In the genomic region with DNA sequence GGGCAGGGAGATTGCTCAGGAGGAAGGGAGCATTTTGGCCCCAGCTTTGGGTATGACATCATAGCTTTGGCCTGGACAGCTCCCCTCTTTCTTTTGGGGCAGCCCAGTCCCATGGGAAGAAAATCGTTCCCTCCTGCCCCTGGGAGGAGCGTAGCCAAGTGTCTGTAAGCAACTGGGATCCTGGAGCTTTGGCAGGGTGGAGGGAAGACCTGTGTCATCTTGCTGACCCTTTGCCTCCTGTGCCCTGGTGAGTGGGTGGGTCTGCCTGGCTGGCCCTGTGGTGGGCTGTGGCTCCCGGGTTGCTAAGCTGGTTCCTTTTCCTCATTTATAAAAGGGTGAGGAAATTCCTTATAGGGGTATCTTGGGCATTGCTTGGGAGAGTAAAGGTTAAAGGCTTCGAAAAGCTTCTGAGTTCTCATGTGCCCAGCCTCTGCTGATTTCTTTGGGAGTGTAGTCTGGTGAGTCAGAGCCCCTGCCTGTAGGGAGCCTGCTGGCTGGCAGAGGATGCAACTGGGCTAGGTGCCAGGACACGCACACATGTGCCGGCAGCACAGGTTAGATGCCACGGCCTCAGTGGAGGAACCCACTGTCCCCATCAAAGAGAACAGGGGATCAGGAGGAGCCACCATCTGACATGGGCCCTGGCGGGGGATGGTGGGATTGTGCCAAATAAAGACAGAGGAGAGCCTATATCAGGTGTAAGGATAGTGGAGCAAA, we compare ENCODE assay signal across 14 cellular contexts.
DNase-seq lines count a peak whose midpoint lies in the region; ATAC-seq and TF ChIP-seq lines count a peak whose summit lies in the region.
"Had no signal": no experiment of that assay in that cellular context is flagged by ENCODE, and none has a peak within 500 bp of the region (broad histone marks: within the 10 kb centered on the region; RNA-seq: fewer than 3 reads in every experiment).

No MANE protein-coding gene starts in this region.

- no peak overlapping the region for H3K4me3 ChIP-seq in esophagus muscularis mucosa

- WGBS in esophagus muscularis mucosa, result 50% methylated on average over 5 of the region's 8 CpGs

- POLR2A ChIA-PET in activated CD4-positive, alpha-beta T cell treated with anti-CD3 and anti-CD28 coated beads, Interleukin-2, amount 10 ng/mL, durations not matched to agents 7 days and 5 days (lab: Charles Lee), result no interaction called here

- H3K27ac ChIP-seq in esophagus muscularis mucosa (replicated peaks in 1 of 4), result peak overlapping the region; percentile 71 to 89 (median 76)
- H3K27ac ChIP-seq: KMS-11 had no signal

- H3K36me3 ChIP-seq in esophagus muscularis mucosa, result peaks cover 54 to 90% (median 80%) of the 10 kb centered on the region in 4 donors

- H3K4me1 Mint-ChIP-seq in activated naive CD8-positive, alpha-beta T cell treated with anti-CD3 and anti-CD28 coated beads for 36 hours, result no peaks in the 10 kb centered on the region
- H3K4me1 Mint-ChIP-seq in activated CD4-positive, alpha-beta T cell treated with anti-CD3 and anti-CD28 coated beads, Interleukin-2, amount 10 ng/mL, durations not matched to agents 7 days and 5 days, result no peaks in the 10 kb centered on the region
- H3K4me1 Mint-ChIP-seq: CD4-positive, CD25-positive, alpha-beta regulatory T cell had no signal

- intact Hi-C loops in esophagus muscularis mucosa (cut with DNase I), result loop anchor here (5.0 kb wide), 1 partner anchor 52 kb away; no protein-coding TSS in a partner anchor

- no peaks in the 10 kb centered on the region for H3K27me3 ChIP-seq in esophagus muscularis mucosa

- no peak overlapping the region for H3K27ac Mint-ChIP-seq in activated naive CD8-positive, alpha-beta T cell treated with anti-CD3 and anti-CD28 coated beads for 36 hours
- no peak overlapping the region for H3K27ac Mint-ChIP-seq in activated CD4-positive, alpha-beta T cell treated with anti-CD3 and anti-CD28 coated beads, Interleukin-2, amount 10 ng/mL, durations not matched to agents 7 days and 5 days
- H3K27ac Mint-ChIP-seq: CD4-positive, CD25-positive, alpha-beta regulatory T cell; effector memory CD8-positive, alpha-beta T cell; naive thymus-derived CD4-positive, alpha-beta T cell had no signal

- peak; percentile 16 for TF ChIP-seq EP300 in esophagus muscularis mucosa (IDR thresholded peaks at IDR 0.05)

- H3K9me3 Mint-ChIP-seq in activated naive CD8-positive, alpha-beta T cell treated with anti-CD3 and anti-CD28 coated beads for 36 hours, result no peaks in the 10 kb centered on the region
- H3K9me3 Mint-ChIP-seq in activated CD4-positive, alpha-beta T cell treated with anti-CD3 and anti-CD28 coated beads, Interleukin-2, amount 10 ng/mL, durations not matched to agents 7 days and 5 days, result no peaks in the 10 kb centered on the region
- H3K9me3 Mint-ChIP-seq: effector memory CD8-positive, alpha-beta T cell; naive thymus-derived CD4-positive, alpha-beta T cell had no signal

- H3K4me1 ChIP-seq in esophagus muscularis mucosa, result peaks cover 31 to 50% (median 41%) of the 10 kb centered on the region in 4 donors

- CTCF ChIA-PET in activated CD4-positive, alpha-beta T cell treated with anti-CD3 and anti-CD28 coated beads, Interleukin-2, amount 10 ng/mL, durations not matched to agents 7 days and 5 days (lab: Charles Lee), result no interaction called here

- no peaks in the 10 kb centered on the region for H3K36me3 Mint-ChIP-seq in activated naive CD8-positive, alpha-beta T cell treated with anti-CD3 and anti-CD28 coated beads for 36 hours
- no peaks in the 10 kb centered on the region for H3K36me3 Mint-ChIP-seq in activated CD4-positive, alpha-beta T cell treated with anti-CD3 and anti-CD28 coated beads, Interleukin-2, amount 10 ng/mL, durations not matched to agents 7 days and 5 days (ENCODE audit: low read depth)
- H3K36me3 Mint-ChIP-seq: CD4-positive, CD25-positive, alpha-beta regulatory T cell; naive thymus-derived CD4-positive, alpha-beta T cell had no signal

- peak; percentile 67 for DNase-seq in AG08396 (ENCODE audit: low spot score)
- peak; percentile 49 for DNase-seq in NCI-H69 (lab: John Stamatoyannopoulos, UW)
- DNase-seq in esophagus muscularis mucosa (ENCODE audit: extremely low spot score), result no peak
- DNase-seq in myocyte (ENCODE audit: low read depth), result peak; percentile 73
- DNase-seq in activated naive CD8-positive, alpha-beta T cell treated with anti-CD3 and anti-CD28 coated beads for 36 hours, result no peak
- DNase-seq in activated CD4-positive, alpha-beta T cell treated with anti-CD3 and anti-CD28 coated beads, Interleukin-2, amount 10 ng/mL, durations not matched to agents 7 days and 5 days, result no peak
- DNase-seq: activated CD8-positive, alpha-beta memory T cell treated with anti-CD3 and anti-CD28 coated beads, Interleukin-2, amount 50 U/mL, for 4 hours; CD4-positive, CD25-positive, alpha-beta regulatory T cell; effector memory CD8-positive, alpha-beta T cell; naive thymus-derived CD4-positive, alpha-beta T cell; SHP77 treated with DMSO at 0.1 percent for 48 hours had no signal

- no peak for ATAC-seq in GM18520 (IDR thresholded peaks at IDR 0.05; ENCODE audit: unreplicated experiment)
- ATAC-seq in GM19324 (IDR thresholded peaks at IDR 0.05; ENCODE audit: low FRiP score, unreplicated experiment), result no peak
- ATAC-seq: effector memory CD8-positive, alpha-beta T cell; naive thymus-derived CD4-positive, alpha-beta T cell had no signal

- TF ChIP-seq CTCF in esophagus muscularis mucosa (IDR thresholded peaks at IDR 0.05), result no peak

- H3K27me3 Mint-ChIP-seq in activated naive CD8-positive, alpha-beta T cell treated with anti-CD3 and anti-CD28 coated beads for 36 hours, result peaks cover 5% of the 10 kb centered on the region
- H3K27me3 Mint-ChIP-seq in activated CD4-positive, alpha-beta T cell treated with anti-CD3 and anti-CD28 coated beads, Interleukin-2, amount 10 ng/mL, durations not matched to agents 7 days and 5 days, result no peaks in the 10 kb centered on the region
- H3K27me3 Mint-ChIP-seq: CD4-positive, CD25-positive, alpha-beta regulatory T cell had no signal

- no peak overlapping the region for H3K4me3 Mint-ChIP-seq in activated naive CD8-positive, alpha-beta T cell treated with anti-CD3 and anti-CD28 coated beads for 36 hours
- H3K4me3 Mint-ChIP-seq in activated CD4-positive, alpha-beta T cell treated with anti-CD3 and anti-CD28 coated beads, Interleukin-2, amount 10 ng/mL, durations not matched to agents 7 days and 5 days, result no peak overlapping the region
- H3K4me3 Mint-ChIP-seq: CD4-positive, CD25-positive, alpha-beta regulatory T cell; effector memory CD8-positive, alpha-beta T cell; naive thymus-derived CD4-positive, alpha-beta T cell had no signal

- no peaks in the 10 kb centered on the region for H3K9me3 ChIP-seq in esophagus muscularis mucosa

- TF ChIP-seq POLR2A in esophagus muscularis mucosa (IDR thresholded peaks at IDR 0.05; ENCODE audit: low read depth), result no peak

Comparison
In these comparisons a context has a peak if more than half of its experiments do, and no peak if none do; other contexts are left out.
1. DNase-seq: peak in AG08396 (single experiment), NCI-H69 (single experiment) and myocyte (single experiment); none in esophagus muscularis mucosa (single experiment), activated naive CD8-positive, alpha-beta T cell treated with anti-CD3 and anti-CD28 coated beads for 36 hours (single experiment) and activated CD4-positive, alpha-beta T cell treated with anti-CD3 and anti-CD28 coated beads, Interleukin-2, amount 10 ng/mL, durations not matched to agents 7 days and 5 days (single experiment).